In the genomic region with DNA sequence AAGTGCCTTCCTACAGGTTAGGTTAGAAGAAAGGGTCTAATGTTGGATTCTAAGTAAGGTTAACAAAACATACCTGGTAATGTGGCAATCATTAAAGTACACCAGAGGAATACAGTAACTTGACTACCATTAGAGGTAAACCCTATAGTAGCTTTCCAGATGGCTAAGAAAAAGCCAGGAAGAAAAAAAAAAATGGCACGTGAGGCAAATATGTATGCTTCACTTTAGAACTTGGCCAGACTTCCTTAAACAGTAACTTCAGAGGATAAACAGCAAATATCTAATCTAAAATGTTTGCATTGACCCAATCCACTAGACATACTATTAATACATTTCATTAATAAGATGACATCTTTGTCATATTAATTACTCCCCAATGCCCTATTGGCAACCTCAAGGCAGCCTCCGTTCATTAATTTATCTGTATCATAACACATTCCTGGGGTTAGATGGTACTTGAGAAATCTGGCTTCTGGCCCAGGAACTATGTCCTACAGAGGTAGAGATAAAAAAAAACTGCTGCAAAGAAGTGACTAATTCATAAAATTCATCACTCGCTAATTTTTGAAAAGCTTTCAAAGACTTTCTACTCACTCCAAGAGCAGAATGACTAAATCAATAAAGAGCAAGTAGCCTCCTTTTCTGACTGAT, we compare ENCODE assay signal across 10 cellular contexts. TPM values are rescaled to one million over a fixed set of nuclear protein-coding genes. Genes with fewer than 3 reads are reported as not detected.
A peak's percentile ranks its signal among the peaks of the same experiment; 100 is the strongest.
DNase-seq lines count a peak whose midpoint lies in the region; ATAC-seq, FAIRE-seq and TF ChIP-seq lines count a peak whose summit lies in the region.
"Had no signal": no experiment of that assay in that cellular context is flagged by ENCODE, and none has a peak within 500 bp of the region (broad histone marks: within the 10 kb centered on the region; RNA-seq: fewer than 3 reads in every experiment).

No MANE protein-coding gene starts in this region.

- no peak for TF ChIP-seq CTCF in CD4-positive, alpha-beta T cell (IDR thresholded peaks at IDR 0.05)
- no peak for TF ChIP-seq CTCF in astrocyte of the cerebellum (IDR thresholded peaks at IDR 0.05; ENCODE audit: low read depth, low read length, missing control alignments)

- POLR2A ChIA-PET in CD4-positive, alpha-beta T cell (lab: Charles Lee), result interaction anchor here (0.9 kb wide), 1 partner anchor 16 kb away, joined by 3 read pairs; no protein-coding TSS in a partner anchor

- peaks cover 19% of the 10 kb centered on the region for H3K79me1 ChIP-seq in mesenchymal stem cell (replicated peaks; ENCODE audit: low read length, poor library complexity, severe bottlenecking)

- no peak overlapping the region for H3K4me3 Mint-ChIP-seq in CD4-positive, alpha-beta T cell
- H3K4me3 Mint-ChIP-seq: immature natural killer cell had no signal

- no peak for FAIRE-seq in frontal cortex (lab: Jason Lieb, UNC)

- in situ Hi-C loops in astrocyte of the cerebellum (cut with HindIII; ENCODE audit: low sequenced_read_pairs), result no loop called here

- no peak overlapping the region for H3K4me3 ChIP-seq in astrocyte of the cerebellum (ENCODE audit: low read depth, low read length)
- H3K4me3 ChIP-seq in mesenchymal stem cell (ENCODE audit: insufficient read depth in 1 of 2, low read depth in 1 of 2, low read length in 2 of 2), result no peak overlapping the region

- H3K36me3 ChIP-seq in mesenchymal stem cell (ENCODE audit: control insufficient read depth in 1 of 2, insufficient read depth in 2 of 2, low read depth in 1 of 2, low read length in 2 of 2), result peaks cover 5 to 6% of the 10 kb centered on the region in 2 experiments

- no peak overlapping the region for H2AK5ac ChIP-seq in mesenchymal stem cell (ENCODE audit: low read length, severe bottlenecking)

- H2BK15ac ChIP-seq in mesenchymal stem cell (ENCODE audit: low read depth, poor library complexity, severe bottlenecking), result no peak overlapping the region

- H3K27ac ChIP-seq in CD4-positive, alpha-beta T cell (ENCODE audit: low read depth, low read length), result no peak overlapping the region
- H3K27ac ChIP-seq in mesenchymal stem cell (ENCODE audit: low read length, poor library complexity, severe bottlenecking), result peak overlapping the region; percentile 23

- H3K4me2 ChIP-seq in mesenchymal stem cell (ENCODE audit: low read length, poor library complexity, severe bottlenecking), result no peak overlapping the region

- H4K8ac ChIP-seq in mesenchymal stem cell (ENCODE audit: low read length), result no peak overlapping the region

- no peak overlapping the region for H2AFZ ChIP-seq in mesenchymal stem cell (ENCODE audit: low read depth, low read length)

- no peak overlapping the region for H3K23ac ChIP-seq in mesenchymal stem cell (ENCODE audit: low read length in 2 of 2)

- CTCF ChIA-PET in CD4-positive, alpha-beta T cell (lab: Charles Lee), result interaction anchor here (0.6 to 1.1 kb wide), 3 partner anchors 35 to 733 kb away, joined by 3 to 4 read pairs (median 3); no protein-coding TSS in a partner anchor

- ATAC-seq in CD4-positive, alpha-beta T cell (ENCODE audit: poor library complexity), result no peak

- no peak overlapping the region for H3K18ac ChIP-seq in mesenchymal stem cell (ENCODE audit: low read depth in 1 of 2, low read length in 2 of 2)

- H3K4me1 Mint-ChIP-seq in CD4-positive, alpha-beta T cell (ENCODE audit: low read depth), result peaks cover 61% of the 10 kb centered on the region

- WGBS in mesenchymal stem cell, result 36% methylated on average over 3 of the region's 3 CpGs

- H3K27me3 ChIP-seq in CD4-positive, alpha-beta T cell (ENCODE audit: control insufficient read depth, insufficient read depth, low read length), result no peaks in the 10 kb centered on the region
- no peaks in the 10 kb centered on the region for H3K27me3 ChIP-seq in mesenchymal stem cell (ENCODE audit: control insufficient read depth in 1 of 2, insufficient read depth in 1 of 2, low read length in 2 of 2)

- no peak overlapping the region for H2BK12ac ChIP-seq in mesenchymal stem cell (ENCODE audit: low read length in 2 of 2)

- no peak overlapping the region for H2BK120ac ChIP-seq in mesenchymal stem cell (ENCODE audit: low read depth, low read length)

- H3K4ac ChIP-seq in mesenchymal stem cell (ENCODE audit: low read depth in 1 of 2, low read length in 2 of 2), result no peak overlapping the region

- no peak for DNase-seq in CD4-positive, alpha-beta T cell
- peak; percentile 34 for DNase-seq in HS-27A (ENCODE audit: low read depth)
- peak; percentile 78 for DNase-seq in astrocyte of the cerebellum (ENCODE audit: low read depth)
- peak; percentile 68 for DNase-seq in mesenchymal stem cell
- no peak for DNase-seq in frontal cortex (ENCODE audit: low spot score in 2 of 2)
- no peak for DNase-seq in NOMO-1 (lab: John Stamatoyannopoulos, UW; ENCODE audit: unreplicated experiment in 2 of 2)
- no peak for DNase-seq in activated gamma-delta T cell (lab: John Stamatoyannopoulos, UW)
- no peak for DNase-seq in dedifferentiated amniotic fluid mesenchymal stem cell (ENCODE audit: extremely low spot score)
- DNase-seq: activated CD4-positive, alpha-beta T cell treated with anti-CD3 and anti-CD28 coated beads, Interleukin-2, amount 50 U/mL, for 1 hour; immature natural killer cell had no signal

- no peak overlapping the region for H3K9ac ChIP-seq in mesenchymal stem cell (ENCODE audit: low read length)

- H3K27ac Mint-ChIP-seq in CD4-positive, alpha-beta T cell, result peak overlapping the region; percentile 75

- no peak overlapping the region for H4K91ac ChIP-seq in mesenchymal stem cell (ENCODE audit: low read length)

- intact Hi-C loops in CD4-positive, alpha-beta T cell (cut with DNase I, micrococcal nuclease), result no loop called here

- H3K9me3 ChIP-seq in CD4-positive, alpha-beta T cell (ENCODE audit: control insufficient read depth, low read length), result no peaks in the 10 kb centered on the region
- H3K9me3 ChIP-seq in mesenchymal stem cell (ENCODE audit: control insufficient read depth, low read length), result no peaks in the 10 kb centered on the region

- H3K14ac ChIP-seq in mesenchymal stem cell (ENCODE audit: low read length in 2 of 2), result no peak overlapping the region

- no peaks in the 10 kb centered on the region for H3K9me3 Mint-ChIP-seq in CD4-positive, alpha-beta T cell
- H3K9me3 Mint-ChIP-seq: immature natural killer cell had no signal

- H3K4me1 ChIP-seq in mesenchymal stem cell (ENCODE audit: control insufficient read depth, insufficient read depth, low read depth, low read length), result peaks cover 4% of the 10 kb centered on the region

- no peaks in the 10 kb centered on the region for H3K27me3 Mint-ChIP-seq in CD4-positive, alpha-beta T cell

- peaks cover 51% of the 10 kb centered on the region for H3K36me3 Mint-ChIP-seq in CD4-positive, alpha-beta T cell (ENCODE audit: low read depth)

- H2BK5ac ChIP-seq in mesenchymal stem cell (ENCODE audit: low read depth, low read length, poor library complexity, severe bottlenecking), result no peak overlapping the region

RNA-seq across cellular contexts. Expression of gene DCAF8, which starts 5.8 kb away (rescaled TPM):
- total RNA-seq in CD4-positive, alpha-beta T cell, result 100 to 1,000 TPM; 151 to 154 TPM
- polyA plus RNA-seq in mesenchymal stem cell (2013, experiment 1 of 2), result 57.0 TPM
- 58.2 TPM for polyA plus RNA-seq in mesenchymal stem cell (2013, experiment 2 of 2)
- total RNA-seq in frontal cortex, result 38.3 TPM

RNA-seq across cellular contexts. Expression of gene PEX19, which starts 28.4 kb away (rescaled TPM):
- 10 to 100 TPM; 32.0 to 33.4 TPM for total RNA-seq in CD4-positive, alpha-beta T cell
- polyA plus RNA-seq in mesenchymal stem cell (2013, experiment 1 of 2), result 25.8 TPM
- 26.9 TPM for polyA plus RNA-seq in mesenchymal stem cell (2013, experiment 2 of 2)
- total RNA-seq in frontal cortex, result 24.1 TPM

RNA-seq across cellular contexts. Expression of gene PEA15, which starts 51.3 kb away (rescaled TPM):
- total RNA-seq in CD4-positive, alpha-beta T cell, result 10 to 100 TPM in 1 of 2 experiments, 1 to 10 TPM in 1; 9.4 to 10.3 TPM
- polyA plus RNA-seq in mesenchymal stem cell (2013, experiment 1 of 2), result 323 TPM
- polyA plus RNA-seq in mesenchymal stem cell (2013, experiment 2 of 2), result 331 TPM
- total RNA-seq in frontal cortex, result 84.4 TPM

Comparison
In these comparisons a context has a peak if more than half of its experiments do, and no peak if none do; other contexts are left out.
1. DNase-seq: peak in HS-27A (single experiment), astrocyte of the cerebellum (single experiment) and mesenchymal stem cell (single experiment); none in CD4-positive, alpha-beta T cell (0 of 10), frontal cortex (0 of 2), NOMO-1 (0 of 2), activated gamma-delta T cell (single experiment) and dedifferentiated amniotic fluid mesenchymal stem cell (single experiment).